14 cellular contexts compared by ENCODE assay signal in the genomic region with DNA sequence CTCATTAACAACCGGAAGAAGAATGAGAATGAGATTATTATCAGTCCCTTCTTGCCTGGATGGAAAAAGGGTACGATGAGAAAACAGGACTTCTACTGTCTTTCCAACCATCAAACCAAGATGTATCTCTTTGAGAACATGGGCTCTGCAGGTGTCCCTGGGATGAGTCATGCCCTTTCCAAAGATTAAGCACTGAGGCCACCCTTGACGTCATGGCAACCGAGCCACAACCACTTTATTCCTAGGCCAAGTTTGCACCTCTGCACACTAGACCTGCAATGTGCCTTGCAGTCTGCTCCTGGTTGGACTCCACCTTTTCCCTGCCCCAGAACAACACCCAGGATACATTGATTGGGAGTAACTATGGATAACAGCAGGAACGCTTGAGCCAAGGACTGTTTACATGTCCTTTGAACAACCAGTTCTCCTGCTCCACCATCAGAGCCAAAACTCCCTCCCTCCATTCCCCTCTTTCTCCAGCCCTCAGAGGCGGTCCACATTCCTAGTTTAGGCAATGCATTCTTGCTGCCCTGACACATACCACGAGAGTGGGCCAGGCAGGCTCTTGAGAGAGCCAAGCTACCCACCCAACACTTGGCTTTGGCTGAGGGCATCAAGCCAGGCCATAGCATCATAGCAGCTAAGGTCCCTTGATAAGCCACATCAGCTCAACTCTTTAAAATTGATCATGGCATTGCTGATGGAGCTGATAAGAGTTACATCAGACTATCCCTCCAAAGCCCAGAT.
DNase-seq lines count a peak whose midpoint lies in the region; ATAC-seq, FAIRE-seq and TF ChIP-seq lines count a peak whose summit lies in the region.
"Had no signal": no experiment of that assay in that cellular context is flagged by ENCODE, and none has a peak within 500 bp of the region (broad histone marks: within the 10 kb centered on the region; RNA-seq: fewer than 3 reads in every experiment).

No MANE protein-coding gene starts in this region.

- H3K27ac Mint-ChIP-seq in natural killer cell, result no peak overlapping the region
- H3K27ac Mint-ChIP-seq: activated CD4-positive, alpha-beta T cell treated with anti-CD3 and anti-CD28 coated beads, Interleukin-2, amount 10 ng/mL, durations not matched to agents 7 days and 5 days had no signal

- peaks cover 0 to 4% of the 10 kb centered on the region in 2 donors for H3K4me1 Mint-ChIP-seq in natural killer cell
- H3K4me1 Mint-ChIP-seq: activated CD4-positive, alpha-beta T cell treated with anti-CD3 and anti-CD28 coated beads, Interleukin-2, amount 10 ng/mL, durations not matched to agents 7 days and 5 days had no signal

- H3K27me3 Mint-ChIP-seq in natural killer cell (ENCODE audit: low read depth in 2 of 2), result no peaks in the 10 kb centered on the region
- H3K27me3 Mint-ChIP-seq: activated CD4-positive, alpha-beta T cell treated with anti-CD3 and anti-CD28 coated beads, Interleukin-2, amount 10 ng/mL, durations not matched to agents 7 days and 5 days had no signal

- H3K27me3 ChIP-seq in left ventricle myocardium inferior (ENCODE audit: low read depth), result no peaks in the 10 kb centered on the region
- H3K27me3 ChIP-seq in small intestine (ENCODE audit: control insufficient read depth in 2 of 2, insufficient read depth in 2 of 2, low read length in 2 of 2), result no peaks in the 10 kb centered on the region
- H3K27me3 ChIP-seq: BLaER1 had no signal

- intact Hi-C loops in left ventricle myocardium inferior (cut with micrococcal nuclease) (no loop called here), natural killer cell (cut with micrococcal nuclease) (no loop called here)

- no peak for TF ChIP-seq CTCF in left ventricle myocardium inferior (IDR thresholded peaks at IDR 0.05; ENCODE audit: borderline replicate concordance)
- TF ChIP-seq CTCF in natural killer cell (IDR thresholded peaks at IDR 0.05), result no peak

- no peaks in the 10 kb centered on the region for H3K36me3 ChIP-seq in left ventricle myocardium inferior
- no peaks in the 10 kb centered on the region for H3K36me3 ChIP-seq in small intestine (ENCODE audit: control insufficient read depth in 2 of 2, insufficient read depth in 2 of 2, low read length in 2 of 2)
- H3K36me3 ChIP-seq: BLaER1 had no signal

- no peak overlapping the region for H3K4me3 Mint-ChIP-seq in natural killer cell
- H3K4me3 Mint-ChIP-seq: activated CD4-positive, alpha-beta T cell treated with anti-CD3 and anti-CD28 coated beads, Interleukin-2, amount 10 ng/mL, durations not matched to agents 7 days and 5 days had no signal

- 69 to 72% (median 69%) methylated on average over 7 of the region's 7 CpGs for WGBS in small intestine, 3 donors

- no peaks in the 10 kb centered on the region for H3K9me3 Mint-ChIP-seq in natural killer cell

- no peaks in the 10 kb centered on the region for H3K9me3 ChIP-seq in left ventricle myocardium inferior (replicated peaks)
- no peaks in the 10 kb centered on the region for H3K9me3 ChIP-seq in small intestine (ENCODE audit: control insufficient read depth, low read depth)
- H3K9me3 ChIP-seq: BLaER1 had no signal

- H3K27ac ChIP-seq in left ventricle myocardium inferior (replicated peaks) (no peak overlapping the region), small intestine (ENCODE audit: low read depth in 1 of 2, low read length in 1 of 2) (peak overlapping the region in 1 of 2 donors; percentile 52)
- H3K27ac ChIP-seq: BLaER1 had no signal

- peak; percentile 89 for DNase-seq in DMS53 (lab: John Stamatoyannopoulos, UW)
- DNase-seq in astrocyte of the hippocampus (ENCODE audit: low read depth, low spot score), result peak; percentile 76
- peak; percentile 33 for DNase-seq in left ventricle myocardium inferior
- DNase-seq in renal cortical epithelial cell (ENCODE audit: low read depth), result peak; percentile 38
- DNase-seq in small intestine, result no peak
- no peak for DNase-seq in activated CD4-positive, alpha-beta T cell treated with anti-CD3 and anti-CD28 coated beads for 1 hour
- DNase-seq in natural killer cell, result no peak
- DNase-seq: activated CD4-positive, alpha-beta T cell treated with anti-CD3 and anti-CD28 coated beads, Interleukin-2, amount 10 ng/mL, durations not matched to agents 7 days and 5 days; activated effector memory CD4-positive, alpha-beta T cell treated with anti-CD3 and anti-CD28 coated beads, Interleukin-2, amount 50 U/mL, for 16 hours; GOT3; NCI-H187 treated with DMSO at 0.1 percent for 48 hours; SW 1271 had no signal

- FAIRE-seq in small intestine (lab: Jason Lieb, UNC), result no peak

- ATAC-seq in GM19023 (IDR thresholded peaks at IDR 0.05; ENCODE audit: unreplicated experiment), result no peak
- ATAC-seq in natural killer cell, result no peak

- H3K4me1 ChIP-seq in left ventricle myocardium inferior (no peaks in the 10 kb centered on the region), small intestine (ENCODE audit: control insufficient read depth in 2 of 2, insufficient read depth in 1 of 2, low read depth in 1 of 2, low read length in 1 of 2) (no peaks in the 10 kb centered on the region)

- H3K4me3 ChIP-seq in left ventricle myocardium inferior (no peak overlapping the region), small intestine (ENCODE audit: low read depth in 1 of 2, low read length in 2 of 2) (no peak overlapping the region)
- H3K4me3 ChIP-seq: BLaER1 had no signal

- no peaks in the 10 kb centered on the region for H3K36me3 Mint-ChIP-seq in natural killer cell

Comparison
In these comparisons a context has a peak if more than half of its experiments do, and no peak if none do; other contexts are left out.
1. DNase-seq: peak in DMS53 (single experiment), astrocyte of the hippocampus (single experiment), left ventricle myocardium inferior (single experiment) and renal cortical epithelial cell (single experiment); none in small intestine (single experiment), activated CD4-positive, alpha-beta T cell treated with anti-CD3 and anti-CD28 coated beads for 1 hour (single experiment) and natural killer cell (single experiment).